ENCODE assay signal across 26 cellular contexts in genomic region chr5:5183933-5184332, GRCh38. TPM values are rescaled to one million over a fixed set of nuclear protein-coding genes. Genes with fewer than 3 reads are reported as not detected.
DNase-seq lines count a peak whose midpoint lies in the region; ATAC-seq and TF ChIP-seq lines count a peak whose summit lies in the region.
"Had no signal": no experiment of that assay in that cellular context is flagged by ENCODE, and none has a peak within 500 bp of the region (broad histone marks: within the 10 kb centered on the region; RNA-seq: fewer than 3 reads in every experiment).

No MANE protein-coding gene starts in this region.

- H3K27ac ChIP-seq in endodermal cell (ENCODE audit: low read depth, low read length) (no peak overlapping the region), iPS-20b (ENCODE audit: low read length) (peak overlapping the region; percentile 58), aorta (ENCODE audit: low read depth in 1 of 2, low read length in 2 of 2) (no peak overlapping the region)
- H3K27ac ChIP-seq: 22Rv1, GM23248, PC-9 had no signal

- H3K4me3 ChIP-seq in endodermal cell (ENCODE audit: low read length) (no peak overlapping the region), iPS-20b (ENCODE audit: low read length) (peak overlapping the region; percentile 45), aorta (ENCODE audit: low read length in 2 of 2) (no peak overlapping the region)
- H3K4me3 ChIP-seq: GM23248, PC-9 had no signal

- intact Hi-C loops in aorta (cut with DNase I) = no loop called here

- H3K4me3 Mint-ChIP-seq in endodermal cell = peak overlapping the region; percentile 45

- 88 to 93% methylated on average over 8 to 10 of the region's 10 CpGs for WGBS in endodermal cell (ENCODE audit: insufficient coverage in 1 of 2, insufficient read length in 1 of 2), 2 experiments
- 76 to 78% methylated on average over 10 of the region's 10 CpGs for WGBS in aorta, 2 donors

- peak overlapping the region; percentile 92 for H3K27ac Mint-ChIP-seq in endodermal cell

- H3K9me3 Mint-ChIP-seq in endodermal cell = no peaks in the 10 kb centered on the region

- no peak overlapping the region for H3K9ac ChIP-seq in endodermal cell (ENCODE audit: extremely low read depth, low read length, poor library complexity, severe bottlenecking)
- peak overlapping the region; percentile 51; the same call in 1 of the 2 replicates for H3K9ac ChIP-seq in iPS-20b (ENCODE audit: low read depth, low read length)
- H3K9ac ChIP-seq: GM23248 had no signal

- ATAC-seq in aorta (ENCODE audit: low FRiP score) (peak; percentile 19), GM18867 (IDR thresholded peaks at IDR 0.05; ENCODE audit: unreplicated experiment) (no peak)
- ATAC-seq: HepG2, Right ventricle myocardium inferior had no signal

- peaks cover 13% of the 10 kb centered on the region for H3K4me1 ChIP-seq in endodermal cell (ENCODE audit: control insufficient read depth, insufficient read depth, low read length)
- peaks cover 48% of the 10 kb centered on the region for H3K4me1 ChIP-seq in iPS-20b (ENCODE audit: insufficient read depth, low read length)
- no peaks in the 10 kb centered on the region for H3K4me1 ChIP-seq in aorta (ENCODE audit: control insufficient read depth in 1 of 2, insufficient read depth in 2 of 2, low read length in 2 of 2)
- H3K4me1 ChIP-seq: BE2C had no signal

- peaks cover 60% of the 10 kb centered on the region for H3K4me1 Mint-ChIP-seq in endodermal cell

- DNase-seq in NCI-H345 (lab: John Stamatoyannopoulos, UW) (peak; percentile 25), NCI-H345 treated with DMSO at 0.1 percent for 48 hours (lab: John Stamatoyannopoulos, UW; ENCODE audit: unreplicated experiment) (no peak), endodermal cell (peak; percentile 59), aorta (peak in 1 of 2 donors; percentile 68), SHP77 treated with DMSO at 0.1 percent for 48 hours (lab: John Stamatoyannopoulos, UW) (no peak), NCI-H128 (lab: John Stamatoyannopoulos, UW; ENCODE audit: unreplicated experiment) (no peak)
- DNase-seq: BE2C, DMS153, GM23248, HCEC 1CT, Kasumi-1, MV-4-11, NCI-H1105, NCI-H146, NCI-H1930, NCI-H2107, NCI-H526 treated with DMSO at 0.1 percent for 48 hours, PC-9 had no signal

- no peaks in the 10 kb centered on the region for H3K27me3 ChIP-seq in endodermal cell (ENCODE audit: control insufficient read depth, insufficient read depth, low read length, poor library complexity, severe bottlenecking)
- 0 out of 2 replicates have a peak, but pooled peaks cover 10% of the 10 kb centered on the region for H3K27me3 ChIP-seq in iPS-20b (ENCODE audit: insufficient read depth, low read length)
- no peaks in the 10 kb centered on the region for H3K27me3 ChIP-seq in aorta (ENCODE audit: control insufficient read depth in 1 of 2, insufficient read depth in 2 of 2, low read length in 1 of 2)
- H3K27me3 ChIP-seq: BE2C had no signal

- no peaks in the 10 kb centered on the region for H3K27me3 Mint-ChIP-seq in endodermal cell (ENCODE audit: insufficient read depth)

- H3K36me3 Mint-ChIP-seq in endodermal cell (ENCODE audit: low read depth) = no peaks in the 10 kb centered on the region

- H3K36me3 ChIP-seq in endodermal cell (ENCODE audit: control insufficient read depth, insufficient read depth, low read length) (no peaks in the 10 kb centered on the region), iPS-20b (ENCODE audit: insufficient read depth, low read depth, low read length) (no peaks in the 10 kb centered on the region), aorta (ENCODE audit: control insufficient read depth in 1 of 2, insufficient read depth in 2 of 2, low read length in 1 of 2) (no peaks in the 10 kb centered on the region)
- H3K36me3 ChIP-seq: BE2C had no signal

- H3K9me3 ChIP-seq in endodermal cell (ENCODE audit: control insufficient read depth, low read length) (no peaks in the 10 kb centered on the region), iPS-20b (ENCODE audit: insufficient read depth, low read depth, low read length) (no peaks in the 10 kb centered on the region), aorta (ENCODE audit: control insufficient read depth, low read length) (peaks cover 1% of the 10 kb centered on the region)
- H3K9me3 ChIP-seq: BE2C had no signal

- TF ChIP-seq CTCF in endodermal cell (conservative IDR thresholded peaks at IDR 0.05) = no peak

RNA-seq across cellular contexts. Expression of gene ADAMTS16, which starts 43.8 kb away (rescaled TPM):
- total RNA-seq in endodermal cell (1 to 10 TPM in 1 of 2 donors, under 1 TPM in 1; 0.77 to 7.4 TPM), aorta (under 1 TPM; 0.10 to 0.81 TPM)
- polyA plus RNA-seq in endodermal cell (2013, experiment 1 of 2) = 3.3 TPM
- polyA plus RNA-seq in endodermal cell (2013, experiment 2 of 2) = 5.1 TPM
- polyA plus RNA-seq in aorta = not detected
- total RNA-seq: MCF 10A, NCI-H460, Right ventricle myocardium inferior, SK-MEL-5 had no signal

Comparison
In these comparisons a context has a peak if more than half of its experiments do, and no peak if none do; other contexts are left out.
1. DNase-seq: peak in NCI-H345 (single experiment) and endodermal cell (single experiment); none in NCI-H345 treated with DMSO at 0.1 percent for 48 hours (single experiment), SHP77 treated with DMSO at 0.1 percent for 48 hours (single experiment) and NCI-H128 (single experiment).